In the genomic region with DNA sequence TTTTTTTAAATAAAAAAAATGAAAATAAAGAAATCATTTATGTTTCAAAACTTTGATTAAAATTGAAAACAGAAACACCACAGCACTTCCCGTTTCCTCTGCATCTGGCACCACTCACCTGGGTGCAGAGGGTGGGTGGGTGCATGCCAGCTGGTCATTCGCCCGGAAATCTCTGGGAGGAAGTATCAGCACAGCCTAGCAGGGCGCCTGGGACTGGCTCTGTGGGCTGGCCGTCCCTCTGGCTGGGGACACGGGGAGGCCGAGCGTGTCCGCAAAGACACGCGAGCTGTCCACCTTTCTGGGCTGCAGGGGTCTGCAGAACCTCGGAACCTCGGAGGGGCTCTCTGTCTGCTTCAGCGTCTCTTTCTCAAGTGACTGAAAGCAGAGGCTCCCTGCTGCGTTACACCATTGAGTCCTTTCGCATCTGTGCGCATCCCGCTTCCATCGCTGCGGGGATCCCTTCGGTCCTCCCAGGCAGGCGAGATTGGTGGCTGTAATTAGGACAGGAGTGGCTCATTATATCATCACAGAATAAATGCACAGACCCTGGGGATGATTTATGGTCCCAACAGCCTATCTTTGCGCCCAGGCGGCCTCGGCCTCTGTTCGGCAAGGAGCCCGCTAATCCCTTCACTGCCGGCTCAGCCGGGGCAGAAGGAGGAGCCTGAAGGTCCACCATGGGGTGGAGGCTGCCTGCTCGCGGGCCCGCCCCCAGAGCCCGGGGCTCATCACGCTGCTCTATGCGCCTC, we compare ENCODE assay signal across 1 cellular context.
TF ChIP-seq lines count a peak whose summit lies in the region.

No MANE protein-coding gene starts in this region.

TF ChIP-seq in K562, 482 proteins besides CTCF, POLR2A, EP300 and RAD21 (continued from another document and continues in another):
- TF ChIP-seq XRCC4 (IDR thresholded peaks at IDR 0.05; ENCODE audit: extremely low read depth, insufficient read depth, insufficient read length) (no peak), KDM1A (IDR thresholded peaks at IDR 0.05) (peak; percentile 85 to 87), ZNF347 (CRISPR knock-in tag; IDR thresholded peaks at IDR 0.05; ENCODE audit: low read depth) (no peak), SAFB (IDR thresholded peaks at IDR 0.05; ENCODE audit: borderline replicate concordance, low read depth, low read length) (no peak), CBX1 (IDR thresholded peaks at IDR 0.05; ENCODE audit: low read depth) (no peak), TCF3 (CRISPR knock-in tag; IDR thresholded peaks at IDR 0.05) (peak; percentile 96), EP400 (IDR thresholded peaks at IDR 0.05) (no peak), ARID1B (IDR thresholded peaks at IDR 0.05) (peak; percentile 95), CHD2 (IDR thresholded peaks at IDR 0.05; ENCODE audit: low read depth, low read length) (no peak), JUNB (CRISPR knock-in tag; conservative IDR thresholded peaks at IDR 0.05) (no peak), ETV1 (tag; conservative IDR thresholded peaks at IDR 0.05; ENCODE audit: low read depth) (peak; percentile 59; the same call in 1 of the 2 replicates), RUNX1 (IDR thresholded peaks at IDR 0.05; ENCODE audit: low read depth) (no peak), ZKSCAN3 (CRISPR knock-in tag; IDR thresholded peaks at IDR 0.05) (no peak), ELF4 (CRISPR knock-in tag; IDR thresholded peaks at IDR 0.05) (no peak), PYGO2 (tag; IDR thresholded peaks at IDR 0.05) (no peak), ZNF77 (CRISPR knock-in tag; IDR thresholded peaks at IDR 0.05) (no peak), ZNF274 (IDR thresholded peaks at IDR 0.05; ENCODE audit: borderline replicate concordance, low read depth, low read length) (no peak), RFX7 (CRISPR knock-in tag; IDR thresholded peaks at IDR 0.05) (no peak), HDAC6 (IDR thresholded peaks at IDR 0.05; ENCODE audit: low read depth, low read length) (no peak), ZZZ3 (IDR thresholded peaks at IDR 0.05) (no peak), NFATC3 (IDR thresholded peaks at IDR 0.05) (no peak), NR3C1 (CRISPR knock-in tag; IDR thresholded peaks at IDR 0.05) (no peak), TAF7 (tag; IDR thresholded peaks at IDR 0.05) (no peak), RB1 (IDR thresholded peaks at IDR 0.05; ENCODE audit: low read depth) (no peak; the same call in 1 of the 2 replicates), RFX1 (IDR thresholded peaks at IDR 0.05) (no peak), ILK (tag; IDR thresholded peaks at IDR 0.05; ENCODE audit: borderline replicate concordance, low read depth) (no peak), MTA2 (IDR thresholded peaks at IDR 0.05; ENCODE audit: low read depth) (peak; percentile 75), FOXK2 (conservative IDR thresholded peaks at IDR 0.05 in 1 of 2, IDR thresholded peaks at IDR 0.05 in 1 of 2; ENCODE audit: low read depth in 2 of 2) (no peak), ZNF644 (tag; IDR thresholded peaks at IDR 0.05; ENCODE audit: low read depth) (no peak), ZNF316 (IDR thresholded peaks at IDR 0.05) (no peak), TBL1XR1 (IDR thresholded peaks at IDR 0.05; ENCODE audit: low read length in 2 of 2) (peak in 1 of 2 experiments; percentile 58; a peak in 2 of 4 replicates), E2F3 (CRISPR knock-in tag; IDR thresholded peaks at IDR 0.05) (no peak), ZNF146 (CRISPR knock-in tag; IDR thresholded peaks at IDR 0.05; ENCODE audit: unreplicated experiment) (no peak), MECOM (CRISPR knock-in tag; IDR thresholded peaks at IDR 0.05) (no peak), HEY1 (CRISPR knock-in tag; IDR thresholded peaks at IDR 0.05; ENCODE audit: borderline replicate concordance) (no peak), ZKSCAN8 (CRISPR knock-in tag; IDR thresholded peaks at IDR 0.05) (no peak), ZEB2 (IDR thresholded peaks at IDR 0.05) (no peak), ZNF589 (CRISPR knock-in tag; IDR thresholded peaks at IDR 0.05; ENCODE audit: low read depth) (no peak), ATF7 (IDR thresholded peaks at IDR 0.05) (peak; percentile 56; the same call in 1 of the 2 replicates), BRD9 (IDR thresholded peaks at IDR 0.05; ENCODE audit: low read depth, partially characterized antibody) (no peak), TOE1 (IDR thresholded peaks at IDR 0.05; ENCODE audit: borderline replicate concordance) (no peak), TOE1 (CRISPR knock-in tag; IDR thresholded peaks at IDR 0.05; ENCODE audit: borderline replicate concordance, low read depth) (no peak), NFYB (IDR thresholded peaks at IDR 0.05; ENCODE audit: extremely low read depth, insufficient read length) (peak; percentile 43)
- TF ChIP-seq, protein P1, sequence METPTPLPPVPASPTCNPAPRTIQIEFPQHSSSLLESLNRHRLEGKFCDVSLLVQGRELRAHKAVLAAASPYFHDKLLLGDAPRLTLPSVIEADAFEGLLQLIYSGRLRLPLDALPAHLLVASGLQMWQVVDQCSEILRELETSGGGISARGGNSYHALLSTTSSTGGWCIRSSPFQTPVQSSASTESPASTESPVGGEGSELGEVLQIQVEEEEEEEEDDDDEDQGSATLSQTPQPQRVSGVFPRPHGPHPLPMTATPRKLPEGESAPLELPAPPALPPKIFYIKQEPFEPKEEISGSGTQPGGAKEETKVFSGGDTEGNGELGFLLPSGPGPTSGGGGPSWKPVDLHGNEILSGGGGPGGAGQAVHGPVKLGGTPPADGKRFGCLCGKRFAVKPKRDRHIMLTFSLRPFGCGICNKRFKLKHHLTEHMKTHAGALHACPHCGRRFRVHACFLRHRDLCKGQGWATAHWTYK (CRISPR knock-in tag; IDR thresholded peaks at IDR 0.05): no peak
- TF ChIP-seq, protein P2, sequence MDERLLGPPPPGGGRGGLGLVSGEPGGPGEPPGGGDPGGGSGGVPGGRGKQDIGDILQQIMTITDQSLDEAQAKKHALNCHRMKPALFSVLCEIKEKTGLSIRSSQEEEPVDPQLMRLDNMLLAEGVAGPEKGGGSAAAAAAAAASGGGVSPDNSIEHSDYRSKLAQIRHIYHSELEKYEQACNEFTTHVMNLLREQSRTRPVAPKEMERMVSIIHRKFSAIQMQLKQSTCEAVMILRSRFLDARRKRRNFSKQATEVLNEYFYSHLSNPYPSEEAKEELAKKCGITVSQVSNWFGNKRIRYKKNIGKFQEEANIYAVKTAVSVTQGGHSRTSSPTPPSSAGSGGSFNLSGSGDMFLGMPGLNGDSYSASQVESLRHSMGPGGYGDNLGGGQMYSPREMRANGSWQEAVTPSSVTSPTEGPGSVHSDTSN (CRISPR knock-in tag; IDR thresholded peaks at IDR 0.05; ENCODE audit: low read depth): peak; percentile 65
- TF ChIP-seq, protein P2 (tag; conservative IDR thresholded peaks at IDR 0.05; ENCODE audit: low read depth): peak; percentile 97
- TF ChIP-seq, protein P3, sequence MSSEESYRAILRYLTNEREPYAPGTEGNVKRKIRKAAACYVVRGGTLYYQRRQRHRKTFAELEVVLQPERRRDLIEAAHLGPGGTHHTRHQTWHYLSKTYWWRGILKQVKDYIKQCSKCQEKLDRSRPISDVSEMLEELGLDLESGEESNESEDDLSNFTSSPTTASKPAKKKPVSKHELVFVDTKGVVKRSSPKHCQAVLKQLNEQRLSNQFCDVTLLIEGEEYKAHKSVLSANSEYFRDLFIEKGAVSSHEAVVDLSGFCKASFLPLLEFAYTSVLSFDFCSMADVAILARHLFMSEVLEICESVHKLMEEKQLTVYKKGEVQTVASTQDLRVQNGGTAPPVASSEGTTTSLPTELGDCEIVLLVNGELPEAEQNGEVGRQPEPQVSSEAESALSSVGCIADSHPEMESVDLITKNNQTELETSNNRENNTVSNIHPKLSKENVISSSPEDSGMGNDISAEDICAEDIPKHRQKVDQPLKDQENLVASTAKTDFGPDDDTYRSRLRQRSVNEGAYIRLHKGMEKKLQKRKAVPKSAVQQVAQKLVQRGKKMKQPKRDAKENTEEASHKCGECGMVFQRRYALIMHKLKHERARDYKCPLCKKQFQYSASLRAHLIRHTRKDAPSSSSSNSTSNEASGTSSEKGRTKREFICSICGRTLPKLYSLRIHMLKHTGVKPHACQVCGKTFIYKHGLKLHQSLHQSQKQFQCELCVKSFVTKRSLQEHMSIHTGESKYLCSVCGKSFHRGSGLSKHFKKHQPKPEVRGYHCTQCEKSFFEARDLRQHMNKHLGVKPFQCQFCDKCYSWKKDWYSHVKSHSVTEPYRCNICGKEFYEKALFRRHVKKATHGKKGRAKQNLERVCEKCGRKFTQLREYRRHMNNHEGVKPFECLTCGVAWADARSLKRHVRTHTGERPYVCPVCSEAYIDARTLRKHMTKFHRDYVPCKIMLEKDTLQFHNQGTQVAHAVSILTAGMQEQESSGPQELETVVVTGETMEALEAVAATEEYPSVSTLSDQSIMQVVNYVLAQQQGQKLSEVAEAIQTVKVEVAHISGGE (CRISPR knock-in tag; IDR thresholded peaks at IDR 0.05): no peak
- TF ChIP-seq, protein P4, sequence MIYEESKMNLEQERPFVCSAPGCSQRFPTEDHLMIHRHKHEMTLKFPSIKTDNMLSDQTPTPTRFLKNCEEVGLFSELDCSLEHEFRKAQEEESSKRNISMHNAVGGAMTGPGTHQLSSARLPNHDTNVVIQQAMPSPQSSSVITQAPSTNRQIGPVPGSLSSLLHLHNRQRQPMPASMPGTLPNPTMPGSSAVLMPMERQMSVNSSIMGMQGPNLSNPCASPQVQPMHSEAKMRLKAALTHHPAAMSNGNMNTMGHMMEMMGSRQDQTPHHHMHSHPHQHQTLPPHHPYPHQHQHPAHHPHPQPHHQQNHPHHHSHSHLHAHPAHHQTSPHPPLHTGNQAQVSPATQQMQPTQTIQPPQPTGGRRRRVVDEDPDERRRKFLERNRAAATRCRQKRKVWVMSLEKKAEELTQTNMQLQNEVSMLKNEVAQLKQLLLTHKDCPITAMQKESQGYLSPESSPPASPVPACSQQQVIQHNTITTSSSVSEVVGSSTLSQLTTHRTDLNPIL (CRISPR knock-in tag; IDR thresholded peaks at IDR 0.05): no peak
- TF ChIP-seq, protein P5, sequence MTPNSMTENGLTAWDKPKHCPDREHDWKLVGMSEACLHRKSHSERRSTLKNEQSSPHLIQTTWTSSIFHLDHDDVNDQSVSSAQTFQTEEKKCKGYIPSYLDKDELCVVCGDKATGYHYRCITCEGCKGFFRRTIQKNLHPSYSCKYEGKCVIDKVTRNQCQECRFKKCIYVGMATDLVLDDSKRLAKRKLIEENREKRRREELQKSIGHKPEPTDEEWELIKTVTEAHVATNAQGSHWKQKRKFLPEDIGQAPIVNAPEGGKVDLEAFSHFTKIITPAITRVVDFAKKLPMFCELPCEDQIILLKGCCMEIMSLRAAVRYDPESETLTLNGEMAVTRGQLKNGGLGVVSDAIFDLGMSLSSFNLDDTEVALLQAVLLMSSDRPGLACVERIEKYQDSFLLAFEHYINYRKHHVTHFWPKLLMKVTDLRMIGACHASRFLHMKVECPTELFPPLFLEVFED (CRISPR knock-in tag; conservative IDR thresholded peaks at IDR 0.05): no peak
- TF ChIP-seq, protein P6, sequence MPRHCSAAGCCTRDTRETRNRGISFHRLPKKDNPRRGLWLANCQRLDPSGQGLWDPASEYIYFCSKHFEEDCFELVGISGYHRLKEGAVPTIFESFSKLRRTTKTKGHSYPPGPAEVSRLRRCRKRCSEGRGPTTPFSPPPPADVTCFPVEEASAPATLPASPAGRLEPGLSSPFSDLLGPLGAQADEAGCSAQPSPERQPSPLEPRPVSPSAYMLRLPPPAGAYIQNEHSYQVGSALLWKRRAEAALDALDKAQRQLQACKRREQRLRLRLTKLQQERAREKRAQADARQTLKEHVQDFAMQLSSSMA (CRISPR knock-in tag; IDR thresholded peaks at IDR 0.05): no peak
- TF ChIP-seq, protein P7, sequence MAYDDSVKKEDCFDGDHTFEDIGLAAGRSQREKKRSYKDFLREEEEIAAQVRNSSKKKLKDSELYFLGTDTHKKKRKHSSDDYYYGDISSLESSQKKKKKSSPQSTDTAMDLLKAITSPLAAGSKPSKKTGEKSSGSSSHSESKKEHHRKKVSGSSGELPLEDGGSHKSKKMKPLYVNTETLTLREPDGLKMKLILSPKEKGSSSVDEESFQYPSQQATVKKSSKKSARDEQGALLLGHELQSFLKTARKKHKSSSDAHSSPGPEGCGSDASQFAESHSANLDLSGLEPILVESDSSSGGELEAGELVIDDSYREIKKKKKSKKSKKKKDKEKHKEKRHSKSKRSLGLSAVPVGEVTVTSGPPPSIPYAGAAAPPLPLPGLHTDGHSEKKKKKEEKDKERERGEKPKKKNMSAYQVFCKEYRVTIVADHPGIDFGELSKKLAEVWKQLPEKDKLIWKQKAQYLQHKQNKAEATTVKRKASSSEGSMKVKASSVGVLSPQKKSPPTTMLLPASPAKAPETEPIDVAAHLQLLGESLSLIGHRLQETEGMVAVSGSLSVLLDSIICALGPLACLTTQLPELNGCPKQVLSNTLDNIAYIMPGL (CRISPR knock-in tag; IDR thresholded peaks at IDR 0.05): no peak
- TF ChIP-seq, protein P8, sequence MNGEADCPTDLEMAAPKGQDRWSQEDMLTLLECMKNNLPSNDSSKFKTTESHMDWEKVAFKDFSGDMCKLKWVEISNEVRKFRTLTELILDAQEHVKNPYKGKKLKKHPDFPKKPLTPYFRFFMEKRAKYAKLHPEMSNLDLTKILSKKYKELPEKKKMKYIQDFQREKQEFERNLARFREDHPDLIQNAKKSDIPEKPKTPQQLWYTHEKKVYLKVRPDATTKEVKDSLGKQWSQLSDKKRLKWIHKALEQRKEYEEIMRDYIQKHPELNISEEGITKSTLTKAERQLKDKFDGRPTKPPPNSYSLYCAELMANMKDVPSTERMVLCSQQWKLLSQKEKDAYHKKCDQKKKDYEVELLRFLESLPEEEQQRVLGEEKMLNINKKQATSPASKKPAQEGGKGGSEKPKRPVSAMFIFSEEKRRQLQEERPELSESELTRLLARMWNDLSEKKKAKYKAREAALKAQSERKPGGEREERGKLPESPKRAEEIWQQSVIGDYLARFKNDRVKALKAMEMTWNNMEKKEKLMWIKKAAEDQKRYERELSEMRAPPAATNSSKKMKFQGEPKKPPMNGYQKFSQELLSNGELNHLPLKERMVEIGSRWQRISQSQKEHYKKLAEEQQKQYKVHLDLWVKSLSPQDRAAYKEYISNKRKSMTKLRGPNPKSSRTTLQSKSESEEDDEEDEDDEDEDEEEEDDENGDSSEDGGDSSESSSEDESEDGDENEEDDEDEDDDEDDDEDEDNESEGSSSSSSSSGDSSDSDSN (IDR thresholded peaks at IDR 0.05; ENCODE audit: borderline replicate concordance in 1 of 2, low read depth in 2 of 2, low read length in 2 of 2): 0 out of 4 replicates have a peak, but pooled peaks of 1 of the 2 experiments have one; percentile 75
- TF ChIP-seq, protein P9, sequence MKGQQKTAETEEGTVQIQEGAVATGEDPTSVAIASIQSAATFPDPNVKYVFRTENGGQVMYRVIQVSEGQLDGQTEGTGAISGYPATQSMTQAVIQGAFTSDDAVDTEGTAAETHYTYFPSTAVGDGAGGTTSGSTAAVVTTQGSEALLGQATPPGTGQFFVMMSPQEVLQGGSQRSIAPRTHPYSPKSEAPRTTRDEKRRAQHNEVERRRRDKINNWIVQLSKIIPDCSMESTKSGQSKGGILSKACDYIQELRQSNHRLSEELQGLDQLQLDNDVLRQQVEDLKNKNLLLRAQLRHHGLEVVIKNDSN (CRISPR knock-in tag; IDR thresholded peaks at IDR 0.05): 0 out of 2 replicates have a peak, but pooled peaks have one; percentile 0
